8 cellular contexts compared by ENCODE assay signal in the genomic region with DNA sequence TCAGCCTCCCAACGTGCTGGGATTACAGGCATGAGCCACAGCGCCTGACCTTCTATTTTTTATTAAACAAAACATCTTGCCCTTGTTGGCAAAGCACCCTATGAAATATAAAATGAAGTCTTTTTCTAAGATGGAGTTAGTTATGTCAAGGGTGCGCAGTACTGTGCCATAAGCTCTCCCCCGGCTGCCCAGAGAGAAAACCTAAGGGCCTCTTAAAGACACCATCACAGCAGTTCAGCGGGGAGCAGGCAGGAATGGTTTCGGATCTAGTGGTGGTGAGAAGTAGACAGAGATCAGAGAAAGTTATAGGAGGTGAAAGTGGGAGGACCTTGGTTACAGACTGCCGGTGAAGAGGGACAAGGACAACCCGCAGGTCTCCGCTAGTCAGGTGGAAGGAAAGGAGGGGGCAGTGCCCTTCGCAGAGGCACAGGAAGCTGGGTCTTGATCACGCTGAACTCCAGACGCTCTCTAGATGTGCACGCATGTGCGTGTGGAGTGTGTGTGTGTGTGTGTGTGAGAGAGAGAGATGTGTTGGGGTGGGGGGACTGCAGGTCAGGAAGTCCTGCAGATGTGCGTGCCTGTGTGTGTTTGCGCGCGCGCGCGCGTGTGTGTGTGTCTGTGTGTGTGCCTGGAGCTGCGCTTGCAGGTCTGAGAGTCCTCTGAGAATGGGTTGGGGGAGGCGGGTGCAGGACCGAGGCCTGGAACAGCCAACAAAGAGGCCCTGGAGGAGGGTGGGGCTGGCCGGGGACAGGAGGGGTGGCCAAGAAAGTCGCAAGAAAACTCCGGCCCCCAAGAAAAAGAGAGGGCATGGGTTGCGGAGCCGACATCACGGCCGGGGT. TPM values are rescaled to one million over a fixed set of nuclear protein-coding genes. Genes with fewer than 3 reads are reported as not detected.
DNase-seq lines count a peak whose midpoint lies in the region; ATAC-seq, FAIRE-seq and TF ChIP-seq lines count a peak whose summit lies in the region.

No MANE protein-coding gene starts in this region.

- H3K36me3 ChIP-seq in skeletal muscle satellite cell (ENCODE audit: insufficient read depth, low read length): peaks cover 2% of the 10 kb centered on the region

- ATAC-seq in SK-N-SH treated with all-trans-retinoic acid at 6 μM for 48 hours (peak; percentile 48), GM21576 (IDR thresholded peaks at IDR 0.05; ENCODE audit: unreplicated experiment) (no peak)

- peak overlapping the region; percentile 95 for H3K4me3 ChIP-seq in skeletal muscle satellite cell (ENCODE audit: low read length)

- peak overlapping the region; percentile 93 for H3K4me2 ChIP-seq in skeletal muscle satellite cell (ENCODE audit: low read length)

- H3K9me3 Mint-ChIP-seq in activated naive CD4-positive, alpha-beta T cell treated with anti-CD3 and anti-CD28 coated beads, Interleukin-2, amount 50 U/mL, for 24 hours: no peaks in the 10 kb centered on the region

- DNase-seq in D721Med (ENCODE audit: insufficient read length, low spot score): peak; percentile 15
- DNase-seq in HT-29 (ENCODE audit: low spot score): peak; percentile 15
- peak; percentile 69 for DNase-seq in hepatic stellate cell (ENCODE audit: low spot score)
- no peak for DNase-seq in DMS53 treated with DMSO at 0.1 percent for 48 hours (lab: John Stamatoyannopoulos, UW; ENCODE audit: unreplicated experiment)

- peak overlapping the region; percentile 80 for H3K27ac Mint-ChIP-seq in activated naive CD4-positive, alpha-beta T cell treated with anti-CD3 and anti-CD28 coated beads, Interleukin-2, amount 50 U/mL, for 24 hours

- peaks cover 51% of the 10 kb centered on the region for H3K4me1 Mint-ChIP-seq in activated naive CD4-positive, alpha-beta T cell treated with anti-CD3 and anti-CD28 coated beads, Interleukin-2, amount 50 U/mL, for 24 hours

- H3K27me3 Mint-ChIP-seq in activated naive CD4-positive, alpha-beta T cell treated with anti-CD3 and anti-CD28 coated beads, Interleukin-2, amount 50 U/mL, for 24 hours: no peaks in the 10 kb centered on the region

- TF ChIP-seq CTCF in D721Med (IDR thresholded peaks at IDR 0.05; ENCODE audit: insufficient read depth, missing control alignments): no peak

- peak overlapping the region; percentile 88 for H3K4me3 Mint-ChIP-seq in activated naive CD4-positive, alpha-beta T cell treated with anti-CD3 and anti-CD28 coated beads, Interleukin-2, amount 50 U/mL, for 24 hours

- H3K9me3 ChIP-seq in skeletal muscle satellite cell (replicated peaks; ENCODE audit: low read length): peaks cover 2% of the 10 kb centered on the region

- H3K9ac ChIP-seq in skeletal muscle satellite cell (ENCODE audit: low read depth, low read length): peak overlapping the region; percentile 87

- no peak for FAIRE-seq in D721Med (lab: Jason Lieb, UNC)

- peaks cover 24% of the 10 kb centered on the region for H3K4me1 ChIP-seq in skeletal muscle satellite cell (ENCODE audit: control insufficient read depth, insufficient read depth, low read length)

- H3K36me3 Mint-ChIP-seq in activated naive CD4-positive, alpha-beta T cell treated with anti-CD3 and anti-CD28 coated beads, Interleukin-2, amount 50 U/mL, for 24 hours: no peaks in the 10 kb centered on the region

- H3K27me3 ChIP-seq in skeletal muscle satellite cell (ENCODE audit: control insufficient read depth, insufficient read depth, low read length): peaks cover 6% of the 10 kb centered on the region

TF ChIP-seq in SK-N-SH treated with all-trans-retinoic acid at 6 μM for 48 hours, 23 proteins besides CTCF, POLR2A, EP300 and RAD21 (continues in another document):
- TF ChIP-seq BACH2 (CRISPR knock-in tag; IDR thresholded peaks at IDR 0.05; ENCODE audit: borderline replicate concordance) (no peak), TCF4 (CRISPR knock-in tag; IDR thresholded peaks at IDR 0.05; ENCODE audit: borderline replicate concordance) (no peak), ZNF565 (CRISPR knock-in tag; conservative IDR thresholded peaks at IDR 0.05; ENCODE audit: low read depth) (no peak), ISL1 (CRISPR knock-in tag; IDR thresholded peaks at IDR 0.05) (0 out of 2 replicates have a peak, but pooled peaks have one; percentile 17), PPARA (CRISPR knock-in tag; IDR thresholded peaks at IDR 0.05; ENCODE audit: borderline replicate concordance) (no peak), TOX (CRISPR knock-in tag; IDR thresholded peaks at IDR 0.05; ENCODE audit: borderline replicate concordance) (no peak), ARNTL (CRISPR knock-in tag; IDR thresholded peaks at IDR 0.05; ENCODE audit: borderline replicate concordance, low read depth) (no peak), ZC3H10 (CRISPR knock-in tag; IDR thresholded peaks at IDR 0.05) (no peak), SNAI2 (CRISPR knock-in tag; IDR thresholded peaks at IDR 0.05) (peak; percentile 80; the same call in 1 of the 2 replicates), ZNF8 (CRISPR knock-in tag; IDR thresholded peaks at IDR 0.05) (no peak), CSDC2 (CRISPR knock-in tag; IDR thresholded peaks at IDR 0.05) (peak; percentile 18; the same call in 1 of the 2 replicates), ZNF70 (CRISPR knock-in tag; IDR thresholded peaks at IDR 0.05) (no peak), ZFP3 (CRISPR knock-in tag; IDR thresholded peaks at IDR 0.05) (0 out of 2 replicates have a peak, but pooled peaks have one; percentile 49), ZFP30 (CRISPR knock-in tag; IDR thresholded peaks at IDR 0.05) (no peak), RARB (CRISPR knock-in tag; IDR thresholded peaks at IDR 0.05) (no peak)
- TF ChIP-seq, protein P1, sequence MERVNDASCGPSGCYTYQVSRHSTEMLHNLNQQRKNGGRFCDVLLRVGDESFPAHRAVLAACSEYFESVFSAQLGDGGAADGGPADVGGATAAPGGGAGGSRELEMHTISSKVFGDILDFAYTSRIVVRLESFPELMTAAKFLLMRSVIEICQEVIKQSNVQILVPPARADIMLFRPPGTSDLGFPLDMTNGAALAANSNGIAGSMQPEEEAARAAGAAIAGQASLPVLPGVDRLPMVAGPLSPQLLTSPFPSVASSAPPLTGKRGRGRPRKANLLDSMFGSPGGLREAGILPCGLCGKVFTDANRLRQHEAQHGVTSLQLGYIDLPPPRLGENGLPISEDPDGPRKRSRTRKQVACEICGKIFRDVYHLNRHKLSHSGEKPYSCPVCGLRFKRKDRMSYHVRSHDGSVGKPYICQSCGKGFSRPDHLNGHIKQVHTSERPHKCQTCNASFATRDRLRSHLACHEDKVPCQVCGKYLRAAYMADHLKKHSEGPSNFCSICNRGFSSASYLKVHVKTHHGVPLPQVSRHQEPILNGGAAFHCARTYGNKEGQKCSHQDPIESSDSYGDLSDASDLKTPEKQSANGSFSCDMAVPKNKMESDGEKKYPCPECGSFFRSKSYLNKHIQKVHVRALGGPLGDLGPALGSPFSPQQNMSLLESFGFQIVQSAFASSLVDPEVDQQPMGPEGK (CRISPR knock-in tag; IDR thresholded peaks at IDR 0.05; ENCODE audit: borderline replicate concordance): no peak
- TF ChIP-seq, protein P2, sequence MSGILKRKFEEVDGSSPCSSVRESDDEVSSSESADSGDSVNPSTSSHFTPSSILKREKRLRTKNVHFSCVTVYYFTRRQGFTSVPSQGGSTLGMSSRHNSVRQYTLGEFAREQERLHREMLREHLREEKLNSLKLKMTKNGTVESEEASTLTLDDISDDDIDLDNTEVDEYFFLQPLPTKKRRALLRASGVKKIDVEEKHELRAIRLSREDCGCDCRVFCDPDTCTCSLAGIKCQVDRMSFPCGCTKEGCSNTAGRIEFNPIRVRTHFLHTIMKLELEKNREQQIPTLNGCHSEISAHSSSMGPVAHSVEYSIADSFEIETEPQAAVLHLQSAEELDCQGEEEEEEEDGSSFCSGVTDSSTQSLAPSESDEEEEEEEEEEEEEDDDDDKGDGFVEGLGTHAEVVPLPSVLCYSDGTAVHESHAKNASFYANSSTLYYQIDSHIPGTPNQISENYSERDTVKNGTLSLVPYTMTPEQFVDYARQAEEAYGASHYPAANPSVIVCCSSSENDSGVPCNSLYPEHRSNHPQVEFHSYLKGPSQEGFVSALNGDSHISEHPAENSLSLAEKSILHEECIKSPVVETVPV (CRISPR knock-in tag; IDR thresholded peaks at IDR 0.05): no peak
- TF ChIP-seq, protein P3, sequence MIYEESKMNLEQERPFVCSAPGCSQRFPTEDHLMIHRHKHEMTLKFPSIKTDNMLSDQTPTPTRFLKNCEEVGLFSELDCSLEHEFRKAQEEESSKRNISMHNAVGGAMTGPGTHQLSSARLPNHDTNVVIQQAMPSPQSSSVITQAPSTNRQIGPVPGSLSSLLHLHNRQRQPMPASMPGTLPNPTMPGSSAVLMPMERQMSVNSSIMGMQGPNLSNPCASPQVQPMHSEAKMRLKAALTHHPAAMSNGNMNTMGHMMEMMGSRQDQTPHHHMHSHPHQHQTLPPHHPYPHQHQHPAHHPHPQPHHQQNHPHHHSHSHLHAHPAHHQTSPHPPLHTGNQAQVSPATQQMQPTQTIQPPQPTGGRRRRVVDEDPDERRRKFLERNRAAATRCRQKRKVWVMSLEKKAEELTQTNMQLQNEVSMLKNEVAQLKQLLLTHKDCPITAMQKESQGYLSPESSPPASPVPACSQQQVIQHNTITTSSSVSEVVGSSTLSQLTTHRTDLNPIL (CRISPR knock-in tag; IDR thresholded peaks at IDR 0.05; ENCODE audit: low read depth): no peak

RNA-seq across cellular contexts. Expression of a gene that starts 0.7 kb away (rescaled TPM):
- total RNA-seq in HT-29 (2014; rRNA removed; shearing (Covaris generic)): 2.5 and 4.1 TPM in 2 replicates
- total RNA-seq in skeletal muscle satellite cell (2012; rRNA removed): 10.4 and 19.0 TPM in 2 replicates

RNA-seq across cellular contexts. Expression of a gene that starts 24.5 kb away (rescaled TPM):
- not detected in 2 replicates for total RNA-seq in HT-29 (2014; rRNA removed; shearing (Covaris generic))
- not detected in 2 replicates for total RNA-seq in skeletal muscle satellite cell (2012; rRNA removed)

RNA-seq across cellular contexts. Expression of a gene that starts 37.5 kb away (rescaled TPM):
- total RNA-seq in HT-29 (2014; rRNA removed; shearing (Covaris generic)): 5.8 and 13.9 TPM in 2 replicates
- 0.76 and 1.3 TPM in 2 replicates for total RNA-seq in skeletal muscle satellite cell (2012; rRNA removed)

RNA-seq across cellular contexts. Expression of a gene that starts 51.4 kb away (rescaled TPM):
- total RNA-seq in HT-29 (2014; rRNA removed; shearing (Covaris generic)): 97.0 and 120 TPM in 2 replicates
- 39.0 and 51.8 TPM in 2 replicates for total RNA-seq in skeletal muscle satellite cell (2012; rRNA removed)

RNA-seq across cellular contexts. Expression of a gene that starts 53.8 kb away (rescaled TPM):
- 7.7 and 8.9 TPM in 2 replicates for total RNA-seq in HT-29 (2014; rRNA removed; shearing (Covaris generic))
- 15.9 and 21.0 TPM in 2 replicates for total RNA-seq in skeletal muscle satellite cell (2012; rRNA removed)
